ENCODE assay signal across 28 cellular contexts in genomic region chr11:96481806-96482592, GRCh38.
"Had no signal": no experiment of that assay in that cellular context is flagged by ENCODE, and none has a peak within 500 bp of the region (broad histone marks: within the 10 kb centered on the region; RNA-seq: fewer than 3 reads in every experiment).

No MANE protein-coding gene starts in this region.

- H3K27me3 Mint-ChIP-seq: brain had no signal

- H3K4me1 Mint-ChIP-seq: activated CD4-positive, alpha-beta T cell treated with anti-CD3 and anti-CD28 coated beads for 36 hours; immature natural killer cell had no signal

- H3K4me1 ChIP-seq: prostate gland had no signal

- H3K27me3 ChIP-seq: cardiac muscle cell, gastroesophageal sphincter, ovary, testis, transverse colon had no signal

- H3K4me3 ChIP-seq: cardiac muscle cell, coronary artery, gastroesophageal sphincter, lung, mucosa of descending colon, ovary, prostate gland, testis, transverse colon had no signal

- H3K9me3 Mint-ChIP-seq: effector memory CD8-positive, alpha-beta T cell had no signal

- H3K36me3 Mint-ChIP-seq: activated naive CD8-positive, alpha-beta T cell; brain; immature natural killer cell had no signal

- ATAC-seq: activated CD4-positive, alpha-beta T cell treated with anti-CD3 and anti-CD28 coated beads for 36 hours; effector memory CD8-positive, alpha-beta T cell; gastroesophageal sphincter; left lobe of liver; mucosa of descending colon; stimulated activated naive CD8-positive, alpha-beta T cell treated with anti-CD3 and anti-CD28 coated beads, Interleukin-15, Interleukin-2, amounts not matched to agents 100 U/mL and 50 U/mL, for 24 hours had no signal

- H3K9me3 ChIP-seq: mucosa of descending colon, ovary, prostate gland, testis, transverse colon had no signal

- H3K27ac Mint-ChIP-seq: activated CD4-positive, alpha-beta T cell treated with anti-CD3 and anti-CD28 coated beads for 36 hours; activated naive CD8-positive, alpha-beta T cell; brain; effector memory CD8-positive, alpha-beta T cell; immature natural killer cell had no signal

- DNase-seq: activated CD4-positive, alpha-beta T cell treated with anti-CD3 and anti-CD28 coated beads for 36 hours; activated CD4-positive, alpha-beta T cell treated with anti-CD3 and anti-CD28 coated beads, Interleukin-2, amount 50 U/mL, for 4 hours; activated CD4-positive, CD25-positive, alpha-beta regulatory T cell; activated CD8-positive, alpha-beta memory T cell treated with anti-CD3 and anti-CD28 coated beads for 24 hours; activated effector memory CD4-positive, alpha-beta T cell treated with Interleukin-2 at 50 U/mL for 16 hours; activated naive CD4-positive, alpha-beta T cell treated with Interleukin-2 at 50 U/mL for 16 hours; aorta; effector memory CD8-positive, alpha-beta T cell; erythroblast; hypothalamus; immature natural killer cell; kidney; mesendoderm; mucosa of descending colon; ovary; retina; stimulated activated CD4-positive, alpha-beta T cell treated with anti-CD3 and anti-CD28 coated beads, Interleukin-2, amount 100 ng/mL, for 48 hours; stimulated activated naive CD8-positive, alpha-beta T cell treated with anti-CD3 and anti-CD28 coated beads, Interleukin-15, Interleukin-2, amounts not matched to agents 100 U/mL and 50 U/mL, for 24 hours; testis; transverse colon had no signal

- FAIRE-seq: kidney had no signal

- H3K27ac ChIP-seq: cardiac muscle cell, coronary artery, gastroesophageal sphincter, ovary, prostate gland, testis, transverse colon had no signal

- H3K4me3 Mint-ChIP-seq: activated CD4-positive, alpha-beta T cell treated with anti-CD3 and anti-CD28 coated beads for 36 hours; activated naive CD8-positive, alpha-beta T cell; brain; effector memory CD8-positive, alpha-beta T cell; immature natural killer cell had no signal

- H3K36me3 ChIP-seq: cardiac muscle cell, gastroesophageal sphincter, ovary, prostate gland, transverse colon had no signal
